Comparison of ENCODE assay signal across 11 cellular contexts in genomic region chr7:17474724-17475344, GRCh38.
A peak's percentile ranks its signal among the peaks of the same experiment; 100 is the strongest.
DNase-seq lines count a peak whose midpoint lies in the region; ATAC-seq and TF ChIP-seq lines count a peak whose summit lies in the region.
"Had no signal": no experiment of that assay in that cellular context is flagged by ENCODE, and none has a peak within 500 bp of the region (broad histone marks: within the 10 kb centered on the region; RNA-seq: fewer than 3 reads in every experiment).

No MANE protein-coding gene starts in this region.

- H3K4me3 ChIP-seq in HFF-Myc (replicated peaks; ENCODE audit: low read depth, low read length): no peak overlapping the region

- intact Hi-C loops in Calu3 (cut with micrococcal nuclease; ENCODE audit: unreplicated experiment): no loop called here
- intact Hi-C loops in activated naive CD4-positive, alpha-beta T cell treated with anti-CD3 and anti-CD28 coated beads for 36 hours (cut with micrococcal nuclease): no loop called here
- intact Hi-C loops in activated T-helper 1 cell treated with anti-CD3 and anti-CD28 coated beads, Interleukin-12 subunit alpha, Interleukin-12 subunit beta, Interleukin-2, Interleukin-4 antibody, amounts not matched to agents 30 ng/mL and 10 ng/mL and 1 ng/mL, durations not matched to agents 14 hours and 24 hours and 36 hours (cut with micrococcal nuclease): no loop called here

- CTCF ChIA-PET in Calu3 (lab: Charles Lee): no interaction called here
- CTCF ChIA-PET in activated naive CD4-positive, alpha-beta T cell treated with anti-CD3 and anti-CD28 coated beads for 36 hours (lab: Charles Lee): no interaction called here

- H3K4me1 Mint-ChIP-seq in Calu3 (ENCODE audit: low read depth, unreplicated experiment) (no peaks in the 10 kb centered on the region), glutamatergic neuron (ENCODE audit: low read depth, unreplicated experiment) (no peaks in the 10 kb centered on the region)
- no peaks in the 10 kb centered on the region for H3K4me1 Mint-ChIP-seq in activated naive CD4-positive, alpha-beta T cell treated with anti-CD3 and anti-CD28 coated beads for 36 hours (ENCODE audit: low read depth)
- no peaks in the 10 kb centered on the region for H3K4me1 Mint-ChIP-seq in activated T-helper 1 cell treated with anti-CD3 and anti-CD28 coated beads, Interleukin-12 subunit alpha, Interleukin-12 subunit beta, Interleukin-2, Interleukin-4 antibody, amounts not matched to agents 30 ng/mL and 10 ng/mL and 1 ng/mL, durations not matched to agents 14 hours and 24 hours and 36 hours (ENCODE audit: low read depth)

- ATAC-seq in SK-N-SH treated with all-trans-retinoic acid at 6 μM for 48 hours: peak; percentile 98

- TF ChIP-seq CTCF in Calu3 (IDR thresholded peaks at IDR 0.05; ENCODE audit: unreplicated experiment): peak; percentile 44
- peak; percentile 45 for TF ChIP-seq CTCF in HFF-Myc (IDR thresholded peaks at IDR 0.05; ENCODE audit: low read depth, low read length, missing control alignments)
- peak; percentile 24 for TF ChIP-seq CTCF in glutamatergic neuron (IDR thresholded peaks at IDR 0.05; ENCODE audit: partially characterized antibody, unreplicated experiment)

- H3K27me3 Mint-ChIP-seq in Calu3 (ENCODE audit: unreplicated experiment) (no peaks in the 10 kb centered on the region), glutamatergic neuron (ENCODE audit: unreplicated experiment) (no peaks in the 10 kb centered on the region)
- no peaks in the 10 kb centered on the region for H3K27me3 Mint-ChIP-seq in activated naive CD4-positive, alpha-beta T cell treated with anti-CD3 and anti-CD28 coated beads for 36 hours (ENCODE audit: low read depth)
- peaks cover 5% of the 10 kb centered on the region for H3K27me3 Mint-ChIP-seq in activated T-helper 1 cell treated with anti-CD3 and anti-CD28 coated beads, Interleukin-12 subunit alpha, Interleukin-12 subunit beta, Interleukin-2, Interleukin-4 antibody, amounts not matched to agents 30 ng/mL and 10 ng/mL and 1 ng/mL, durations not matched to agents 14 hours and 24 hours and 36 hours (ENCODE audit: insufficient read depth)
- H3K27me3 Mint-ChIP-seq: dendritic cell treated with granulocyte-macrophage colony-stimulating factor and Interleukin-4, amounts not matched to agents 40 ng/mL and 50 ng/mL, for 4 days had no signal

- DNase-seq in Calu3 (peak; percentile 28), HFF-Myc (ENCODE audit: extremely low read depth, low read depth) (no peak), glutamatergic neuron (peak; percentile 23), T-helper 1 cell (no peak), COLO829 (ENCODE audit: low spot score) (no peak)
- no peak for DNase-seq in activated naive CD4-positive, alpha-beta T cell treated with anti-CD3 and anti-CD28 coated beads for 36 hours
- no peak for DNase-seq in activated T-helper 1 cell treated with anti-CD3 and anti-CD28 coated beads, Interleukin-12 subunit alpha, Interleukin-12 subunit beta, Interleukin-2, Interleukin-4 antibody, amounts not matched to agents 30 ng/mL and 10 ng/mL and 1 ng/mL, durations not matched to agents 14 hours and 24 hours and 36 hours (ENCODE audit: low spot score)
- DNase-seq: activated effector memory CD4-positive, alpha-beta T cell treated with anti-CD3 and anti-CD28 coated beads, Interleukin-2, amount 50 U/mL, for 16 hours; NCI-H1105 treated with DMSO at 0.1 percent for 48 hours had no signal

- H3K4me3 Mint-ChIP-seq in Calu3 (ENCODE audit: low read depth, unreplicated experiment) (no peak overlapping the region), glutamatergic neuron (ENCODE audit: unreplicated experiment) (no peak overlapping the region)
- no peak overlapping the region for H3K4me3 Mint-ChIP-seq in activated naive CD4-positive, alpha-beta T cell treated with anti-CD3 and anti-CD28 coated beads for 36 hours
- H3K4me3 Mint-ChIP-seq in activated T-helper 1 cell treated with anti-CD3 and anti-CD28 coated beads, Interleukin-12 subunit alpha, Interleukin-12 subunit beta, Interleukin-2, Interleukin-4 antibody, amounts not matched to agents 30 ng/mL and 10 ng/mL and 1 ng/mL, durations not matched to agents 14 hours and 24 hours and 36 hours: no peak overlapping the region
- H3K4me3 Mint-ChIP-seq: dendritic cell treated with granulocyte-macrophage colony-stimulating factor and Interleukin-4, amounts not matched to agents 40 ng/mL and 50 ng/mL, for 4 days had no signal

- H3K27ac Mint-ChIP-seq in Calu3 (ENCODE audit: unreplicated experiment) (no peak overlapping the region), glutamatergic neuron (ENCODE audit: unreplicated experiment) (no peak overlapping the region)
- no peak overlapping the region for H3K27ac Mint-ChIP-seq in activated naive CD4-positive, alpha-beta T cell treated with anti-CD3 and anti-CD28 coated beads for 36 hours
- H3K27ac Mint-ChIP-seq in activated T-helper 1 cell treated with anti-CD3 and anti-CD28 coated beads, Interleukin-12 subunit alpha, Interleukin-12 subunit beta, Interleukin-2, Interleukin-4 antibody, amounts not matched to agents 30 ng/mL and 10 ng/mL and 1 ng/mL, durations not matched to agents 14 hours and 24 hours and 36 hours: no peak overlapping the region
- H3K27ac Mint-ChIP-seq: dendritic cell treated with granulocyte-macrophage colony-stimulating factor and Interleukin-4, amounts not matched to agents 40 ng/mL and 50 ng/mL, for 4 days had no signal

- H3K9me3 Mint-ChIP-seq in Calu3 (ENCODE audit: low read depth, unreplicated experiment): peaks cover 3% of the 10 kb centered on the region
- no peaks in the 10 kb centered on the region for H3K9me3 Mint-ChIP-seq in glutamatergic neuron (ENCODE audit: unreplicated experiment)
- H3K9me3 Mint-ChIP-seq in activated naive CD4-positive, alpha-beta T cell treated with anti-CD3 and anti-CD28 coated beads for 36 hours: no peaks in the 10 kb centered on the region
- H3K9me3 Mint-ChIP-seq in activated T-helper 1 cell treated with anti-CD3 and anti-CD28 coated beads, Interleukin-12 subunit alpha, Interleukin-12 subunit beta, Interleukin-2, Interleukin-4 antibody, amounts not matched to agents 30 ng/mL and 10 ng/mL and 1 ng/mL, durations not matched to agents 14 hours and 24 hours and 36 hours: no peaks in the 10 kb centered on the region
- H3K9me3 Mint-ChIP-seq: dendritic cell treated with granulocyte-macrophage colony-stimulating factor and Interleukin-4, amounts not matched to agents 40 ng/mL and 50 ng/mL, for 4 days had no signal

- BruUV-seq in Calu3 (replicated peaks; lab: Mats Ljungman, UMichigan): no TSS peak

- H3K36me3 Mint-ChIP-seq in Calu3 (ENCODE audit: insufficient read depth, unreplicated experiment) (no peaks in the 10 kb centered on the region), glutamatergic neuron (ENCODE audit: unreplicated experiment) (no peaks in the 10 kb centered on the region)
- H3K36me3 Mint-ChIP-seq in activated naive CD4-positive, alpha-beta T cell treated with anti-CD3 and anti-CD28 coated beads for 36 hours (ENCODE audit: low read depth): no peaks in the 10 kb centered on the region
- no peaks in the 10 kb centered on the region for H3K36me3 Mint-ChIP-seq in activated T-helper 1 cell treated with anti-CD3 and anti-CD28 coated beads, Interleukin-12 subunit alpha, Interleukin-12 subunit beta, Interleukin-2, Interleukin-4 antibody, amounts not matched to agents 30 ng/mL and 10 ng/mL and 1 ng/mL, durations not matched to agents 14 hours and 24 hours and 36 hours (ENCODE audit: low read depth)

TF ChIP-seq in SK-N-SH treated with all-trans-retinoic acid at 6 μM for 48 hours, 23 proteins besides CTCF, POLR2A, EP300 and RAD21:
- TF ChIP-seq ZFP30 (CRISPR knock-in tag; IDR thresholded peaks at IDR 0.05): no peak
- no peak for TF ChIP-seq ZNF565 (CRISPR knock-in tag; conservative IDR thresholded peaks at IDR 0.05; ENCODE audit: low read depth)
- no peak for TF ChIP-seq ZFP3 (CRISPR knock-in tag; IDR thresholded peaks at IDR 0.05)
- TF ChIP-seq GLIS3 (CRISPR knock-in tag; IDR thresholded peaks at IDR 0.05): no peak
- TF ChIP-seq ESRRG (CRISPR knock-in tag; IDR thresholded peaks at IDR 0.05): no peak
- TF ChIP-seq ARNTL (CRISPR knock-in tag; IDR thresholded peaks at IDR 0.05; ENCODE audit: borderline replicate concordance, low read depth): no peak

Comparison
In these comparisons a context has a peak if more than half of its experiments do, and no peak if none do; other contexts are left out.
1. DNase-seq: peak in Calu3 (single experiment) and glutamatergic neuron (single experiment); none in HFF-Myc (single experiment), T-helper 1 cell (0 of 5), activated naive CD4-positive, alpha-beta T cell treated with anti-CD3 and anti-CD28 coated beads for 36 hours (single experiment), COLO829 (single experiment) and activated T-helper 1 cell treated with anti-CD3 and anti-CD28 coated beads, Interleukin-12 subunit alpha, Interleukin-12 subunit beta, Interleukin-2, Interleukin-4 antibody, amounts not matched to agents 30 ng/mL and 10 ng/mL and 1 ng/mL, durations not matched to agents 14 hours and 24 hours and 36 hours (single experiment).
2. Peak in every context shown above with its lines, with median percentiles within 50 percentile points of each other: CTCF ChIP-seq.